9 cellular contexts compared by ENCODE assay signal in the genomic region with DNA sequence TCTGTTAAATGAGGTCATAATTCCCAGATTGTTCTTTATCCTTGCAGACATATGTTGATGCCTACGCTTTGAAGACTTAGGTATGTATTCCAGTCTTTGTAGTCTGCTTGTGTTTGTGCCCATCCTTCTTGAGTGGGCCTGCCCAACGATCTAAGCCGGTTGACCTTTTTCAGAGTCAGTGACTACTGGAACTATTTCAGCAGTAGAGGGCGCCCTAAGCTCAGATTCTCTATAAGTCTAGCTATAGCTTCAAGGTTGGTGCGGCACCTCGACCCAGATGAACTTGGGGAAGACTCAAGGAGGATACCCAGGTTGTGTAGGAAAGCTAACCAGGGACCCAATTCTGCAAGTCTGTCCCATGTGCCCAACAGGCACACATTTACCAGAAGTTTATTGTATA.
A peak's percentile ranks its signal among the peaks of the same experiment; 100 is the strongest.
DNase-seq lines count a peak whose midpoint lies in the region; ATAC-seq, FAIRE-seq and TF ChIP-seq lines count a peak whose summit lies in the region.
"Had no signal": no experiment of that assay in that cellular context is flagged by ENCODE, and none has a peak within 500 bp of the region (broad histone marks: within the 10 kb centered on the region; RNA-seq: fewer than 3 reads in every experiment).

No MANE protein-coding gene starts in this region.

- no peak for FAIRE-seq in RCC 7860 (lab: Jason Lieb, UNC)

- peak; percentile 70 for TF ChIP-seq RAD21 in HCT116 (IDR thresholded peaks at IDR 0.05; ENCODE audit: low read depth)

- peaks cover 6% of the 10 kb centered on the region; the same call in 1 of the 2 replicates for H3K27me3 ChIP-seq in HCT116 (ENCODE audit: insufficient read depth, low read length)
- no peaks in the 10 kb centered on the region for H3K27me3 ChIP-seq in vagina

- TF ChIP-seq CTCF in HCT116 (IDR thresholded peaks at IDR 0.05 in 2 of 3, conservative IDR thresholded peaks at IDR 0.05 in 1 of 3; ENCODE audit: borderline replicate concordance in 1 of 3, insufficient read depth in 1 of 3, low read depth in 2 of 3, low read length in 2 of 3) (peak; percentile 34 to 60 (median 53); a peak in 5 of 6 replicates), vagina (IDR thresholded peaks at IDR 0.05) (no peak)

- H3K4me3 ChIP-seq in HCT116 (replicated peaks in 1 of 2; ENCODE audit: low read depth in 1 of 2, low read length in 2 of 2): no peak overlapping the region
- H3K4me3 ChIP-seq in vagina: no peak overlapping the region

- H3K36me3 ChIP-seq in HCT116 (ENCODE audit: control insufficient read depth in 1 of 2, insufficient read depth in 2 of 2, low read length in 2 of 2) (no peaks in the 10 kb centered on the region), vagina (no peaks in the 10 kb centered on the region)

- H3K79me2 ChIP-seq in HCT116 (ENCODE audit: insufficient read depth, low read length): no peaks in the 10 kb centered on the region

- H3K4me1 ChIP-seq in HCT116 (ENCODE audit: control insufficient read depth in 1 of 2, insufficient read depth in 2 of 2, low read length in 2 of 2) (no peaks in the 10 kb centered on the region), vagina (no peaks in the 10 kb centered on the region)

- H3K27ac ChIP-seq in HCT116 (ENCODE audit: low read depth, low read length) (no peak overlapping the region), vagina (no peak overlapping the region)

- peak; percentile 88 for ATAC-seq in HCT116

- no peak overlapping the region for H3K4me2 ChIP-seq in HCT116 (ENCODE audit: low read length)

- H2AFZ ChIP-seq in HCT116 (ENCODE audit: low read depth, low read length, poor library complexity, severe bottlenecking): no peak overlapping the region

- CTCF ChIA-PET in HCT116 (lab: Charles Lee): interaction anchor here (0.6 to 3.4 kb wide), 4 partner anchors 56 to 305 kb away, joined by 4 to 27 read pairs (median 5); no protein-coding TSS in a partner anchor

- no peaks in the 10 kb centered on the region for H4K20me1 ChIP-seq in HCT116 (ENCODE audit: insufficient read depth)

- no TSS peak for BruUV-seq in HCT116 (replicated peaks; lab: Mats Ljungman, UMichigan)

- H3K9ac ChIP-seq in HCT116 (ENCODE audit: low read length): no peak overlapping the region

- RAD21 ChIA-PET in HCT116 (lab: Charles Lee; ENCODE audit: low non-redundant PET in 1 of 2, low total read pairs in 2 of 2, uncharacterized antibody in 2 of 2, unreplicated experiment in 2 of 2): interaction anchor here (0.8 to 1.4 kb wide), 2 partner anchors 148 to 306 kb away, joined by 3 read pairs; no protein-coding TSS in a partner anchor

- POLR2A ChIA-PET in HCT116 (lab: Charles Lee): no interaction called here

- H3K9me2 ChIP-seq in HCT116 (ENCODE audit: insufficient read depth): no peaks in the 10 kb centered on the region

- intact Hi-C loops in HCT116 (cut with micrococcal nuclease) (loop anchor here (1.0 to 2.0 kb wide), 2 partner anchors 159 to 306 kb away; no protein-coding TSS in a partner anchor), vagina (cut with DNase I) (no loop called here)

- DNase-seq in DMS53 treated with DMSO at 0.1 percent for 48 hours (lab: John Stamatoyannopoulos, UW; ENCODE audit: unreplicated experiment) (peak; percentile 27), HCT116 (ENCODE audit: low read depth, low spot score) (peak; percentile 28), RCC 7860 (ENCODE audit: low spot score) (peak; percentile 50), kidney tubule cell (ENCODE audit: low spot score) (peak; percentile 47), vagina (ENCODE audit: extremely low spot score in 2 of 2) (no peak), CD1c-positive myeloid dendritic cell (ENCODE audit: extremely low spot score) (no peak)
- DNase-seq in stimulated activated naive CD4-positive, alpha-beta T cell treated with Interleukin-2 at 50 U/mL for 16 hours (lab: John Stamatoyannopoulos, UW): no peak
- DNase-seq: activated CD4-positive, alpha-beta T cell treated with anti-CD3 and anti-CD28 coated beads for 1 hour; retina had no signal

- no peaks in the 10 kb centered on the region; a peak in 1 of 4 replicates for H3K9me3 ChIP-seq in HCT116 (ENCODE audit: control insufficient read depth in 1 of 2, insufficient read depth in 1 of 2, low read depth in 1 of 2, low read length in 2 of 2)
- peaks cover 8% of the 10 kb centered on the region for H3K9me3 ChIP-seq in vagina

- no peak for TF ChIP-seq POLR2A in HCT116 (IDR thresholded peaks at IDR 0.05; ENCODE audit: borderline replicate concordance, extremely low read depth, insufficient read depth, insufficient read length)
- no peak for TF ChIP-seq POLR2A in vagina (IDR thresholded peaks at IDR 0.05)

TF ChIP-seq in HCT116, 20 proteins besides CTCF, POLR2A, EP300 and RAD21:
- TF ChIP-seq YY1 (IDR thresholded peaks at IDR 0.05; ENCODE audit: extremely low read depth, insufficient replicate concordance, low read depth, low read length) (no peak), FOSL1 (IDR thresholded peaks at IDR 0.05; ENCODE audit: low read depth) (no peak)

Comparison
In these comparisons a context has a peak if more than half of its experiments do, and no peak if none do; other contexts are left out.
1. DNase-seq: peak in DMS53 treated with DMSO at 0.1 percent for 48 hours (single experiment), HCT116 (single experiment), RCC 7860 (single experiment) and kidney tubule cell (single experiment); none in stimulated activated naive CD4-positive, alpha-beta T cell treated with Interleukin-2 at 50 U/mL for 16 hours (single experiment), vagina (0 of 2) and CD1c-positive myeloid dendritic cell (single experiment).
2. CTCF ChIP-seq: peak in HCT116 (3 of 3); none in vagina (0 of 3).